1 cellular context compared by ENCODE assay signal in genomic region chr1:221723018-221723917, GRCh38.
TF ChIP-seq lines count a peak whose summit lies in the region.

No MANE protein-coding gene starts in this region.

TF ChIP-seq in K562, 482 proteins besides CTCF, POLR2A, EP300 and RAD21 (continued from another document and continues in another):
- TF ChIP-seq, protein P1, sequence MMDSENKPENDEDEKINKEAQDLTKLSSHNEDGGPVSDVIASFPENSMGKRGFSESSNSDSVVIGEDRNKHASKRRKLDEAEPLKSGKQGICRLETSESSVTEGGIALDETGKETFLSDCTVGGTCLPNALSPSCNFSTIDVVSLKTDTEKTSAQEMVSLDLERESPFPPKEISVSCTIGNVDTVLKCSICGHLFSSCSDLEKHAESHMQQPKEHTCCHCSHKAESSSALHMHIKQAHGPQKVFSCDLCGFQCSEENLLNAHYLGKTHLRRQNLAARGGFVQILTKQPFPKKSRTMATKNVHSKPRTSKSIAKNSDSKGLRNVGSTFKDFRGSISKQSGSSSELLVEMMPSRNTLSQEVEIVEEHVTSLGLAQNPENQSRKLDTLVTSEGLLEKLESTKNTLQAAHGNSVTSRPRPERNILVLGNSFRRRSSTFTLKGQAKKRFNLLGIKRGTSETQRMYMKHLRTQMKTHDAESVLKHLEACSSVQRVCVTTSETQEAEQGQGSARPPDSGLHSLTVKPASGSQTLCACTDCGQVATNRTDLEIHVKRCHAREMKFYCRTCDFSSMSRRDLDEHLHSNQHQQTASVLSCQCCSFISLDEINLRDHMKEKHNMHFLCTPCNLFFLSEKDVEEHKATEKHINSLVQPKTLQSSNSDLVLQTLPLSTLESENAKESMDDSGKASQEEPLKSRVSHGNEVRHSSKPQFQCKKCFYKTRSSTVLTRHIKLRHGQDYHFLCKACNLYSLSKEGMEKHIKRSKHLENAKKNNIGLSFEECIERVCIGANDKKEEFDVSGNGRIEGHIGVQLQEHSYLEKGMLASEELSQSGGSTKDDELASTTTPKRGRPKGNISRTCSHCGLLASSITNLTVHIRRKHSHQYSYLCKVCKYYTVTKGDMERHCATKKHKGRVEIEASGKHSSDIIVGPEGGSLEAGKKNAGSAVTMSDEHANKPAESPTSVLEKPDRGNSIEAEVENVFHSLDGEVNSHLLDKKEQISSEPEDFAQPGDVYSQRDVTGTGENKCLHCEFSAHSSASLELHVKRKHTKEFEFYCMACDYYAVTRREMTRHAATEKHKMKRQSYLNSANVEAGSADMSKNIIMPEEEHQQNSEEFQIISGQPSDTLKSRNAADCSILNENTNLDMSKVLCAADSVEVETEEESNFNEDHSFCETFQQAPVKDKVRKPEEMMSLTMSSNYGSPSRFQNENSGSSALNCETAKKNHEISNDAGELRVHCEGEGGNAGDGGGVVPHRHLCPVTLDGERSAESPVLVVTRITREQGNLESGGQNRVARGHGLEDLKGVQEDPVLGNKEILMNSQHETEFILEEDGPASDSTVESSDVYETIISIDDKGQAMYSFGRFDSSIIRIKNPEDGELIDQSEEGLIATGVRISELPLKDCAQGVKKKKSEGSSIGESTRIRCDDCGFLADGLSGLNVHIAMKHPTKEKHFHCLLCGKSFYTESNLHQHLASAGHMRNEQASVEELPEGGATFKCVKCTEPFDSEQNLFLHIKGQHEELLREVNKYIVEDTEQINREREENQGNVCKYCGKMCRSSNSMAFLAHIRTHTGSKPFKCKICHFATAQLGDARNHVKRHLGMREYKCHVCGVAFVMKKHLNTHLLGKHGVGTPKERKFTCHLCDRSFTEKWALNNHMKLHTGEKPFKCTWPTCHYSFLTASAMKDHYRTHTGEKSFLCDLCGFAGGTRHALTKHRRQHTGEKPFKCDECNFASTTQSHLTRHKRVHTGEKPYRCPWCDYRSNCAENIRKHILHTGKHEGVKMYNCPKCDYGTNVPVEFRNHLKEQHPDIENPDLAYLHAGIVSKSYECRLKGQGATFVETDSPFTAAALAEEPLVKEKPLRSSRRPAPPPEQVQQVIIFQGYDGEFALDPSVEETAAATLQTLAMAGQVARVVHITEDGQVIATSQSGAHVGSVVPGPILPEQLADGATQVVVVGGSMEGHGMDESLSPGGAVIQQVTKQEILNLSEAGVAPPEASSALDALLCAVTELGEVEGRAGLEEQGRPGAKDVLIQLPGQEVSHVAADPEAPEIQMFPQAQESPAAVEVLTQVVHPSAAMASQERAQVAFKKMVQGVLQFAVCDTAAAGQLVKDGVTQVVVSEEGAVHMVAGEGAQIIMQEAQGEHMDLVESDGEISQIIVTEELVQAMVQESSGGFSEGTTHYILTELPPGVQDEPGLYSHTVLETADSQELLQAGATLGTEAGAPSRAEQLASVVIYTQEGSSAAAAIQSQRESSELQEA (IDR thresholded peaks at IDR 0.05; ENCODE audit: low read depth), result no peak
- TF ChIP-seq, protein P2, sequence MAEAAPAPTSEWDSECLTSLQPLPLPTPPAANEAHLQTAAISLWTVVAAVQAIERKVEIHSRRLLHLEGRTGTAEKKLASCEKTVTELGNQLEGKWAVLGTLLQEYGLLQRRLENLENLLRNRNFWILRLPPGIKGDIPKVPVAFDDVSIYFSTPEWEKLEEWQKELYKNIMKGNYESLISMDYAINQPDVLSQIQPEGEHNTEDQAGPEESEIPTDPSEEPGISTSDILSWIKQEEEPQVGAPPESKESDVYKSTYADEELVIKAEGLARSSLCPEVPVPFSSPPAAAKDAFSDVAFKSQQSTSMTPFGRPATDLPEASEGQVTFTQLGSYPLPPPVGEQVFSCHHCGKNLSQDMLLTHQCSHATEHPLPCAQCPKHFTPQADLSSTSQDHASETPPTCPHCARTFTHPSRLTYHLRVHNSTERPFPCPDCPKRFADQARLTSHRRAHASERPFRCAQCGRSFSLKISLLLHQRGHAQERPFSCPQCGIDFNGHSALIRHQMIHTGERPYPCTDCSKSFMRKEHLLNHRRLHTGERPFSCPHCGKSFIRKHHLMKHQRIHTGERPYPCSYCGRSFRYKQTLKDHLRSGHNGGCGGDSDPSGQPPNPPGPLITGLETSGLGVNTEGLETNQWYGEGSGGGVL (CRISPR knock-in tag; IDR thresholded peaks at IDR 0.05), result no peak
- TF ChIP-seq ZNF586 (CRISPR knock-in tag; conservative IDR thresholded peaks at IDR 0.05) (no peak), RCOR1 (IDR thresholded peaks at IDR 0.05; ENCODE audit: borderline replicate concordance in 1 of 2, low read depth in 2 of 2, low read length in 2 of 2) (peak in 1 of 2 experiments; percentile 52; a peak in 2 of 4 replicates), ZNF75A (CRISPR knock-in tag; IDR thresholded peaks at IDR 0.05) (no peak), DDX20 (tag; IDR thresholded peaks at IDR 0.05; ENCODE audit: low read depth) (peak; percentile 53; the same call in 1 of the 2 replicates), ZFP1 (CRISPR knock-in tag; IDR thresholded peaks at IDR 0.05) (no peak), PRDM10 (IDR thresholded peaks at IDR 0.05; ENCODE audit: partially characterized antibody) (no peak), CHD2 (IDR thresholded peaks at IDR 0.05; ENCODE audit: low read depth, low read length) (no peak), MYNN (IDR thresholded peaks at IDR 0.05) (no peak), MYNN (CRISPR knock-in tag; IDR thresholded peaks at IDR 0.05) (no peak), KLF16 (IDR thresholded peaks at IDR 0.05) (0 out of 2 replicates have a peak, but pooled peaks have one; percentile 19), ZBTB17 (CRISPR knock-in tag; IDR thresholded peaks at IDR 0.05) (no peak; the same call in 1 of the 2 replicates), ZNF146 (CRISPR knock-in tag; IDR thresholded peaks at IDR 0.05; ENCODE audit: unreplicated experiment) (no peak), ZNF124 (CRISPR knock-in tag; IDR thresholded peaks at IDR 0.05) (no peak), ELF2 (CRISPR knock-in tag; IDR thresholded peaks at IDR 0.05) (no peak), ZNF41 (CRISPR knock-in tag; conservative IDR thresholded peaks at IDR 0.05) (peak; percentile 44; the same call in 1 of the 2 replicates), TCF3 (CRISPR knock-in tag; IDR thresholded peaks at IDR 0.05) (peak; percentile 77), ETS2 (tag; IDR thresholded peaks at IDR 0.05; ENCODE audit: borderline replicate concordance, poor library complexity, severe bottlenecking) (no peak), RBM14 (IDR thresholded peaks at IDR 0.05; ENCODE audit: borderline replicate concordance, insufficient read depth, low read depth, low read length) (no peak), PHF8 (IDR thresholded peaks at IDR 0.05; ENCODE audit: borderline replicate concordance, low read length) (no peak), POLR3G (IDR thresholded peaks at IDR 0.05; ENCODE audit: extremely low read depth, insufficient read length, insufficient replicate concordance) (no peak)
- TF ChIP-seq, protein P3, sequence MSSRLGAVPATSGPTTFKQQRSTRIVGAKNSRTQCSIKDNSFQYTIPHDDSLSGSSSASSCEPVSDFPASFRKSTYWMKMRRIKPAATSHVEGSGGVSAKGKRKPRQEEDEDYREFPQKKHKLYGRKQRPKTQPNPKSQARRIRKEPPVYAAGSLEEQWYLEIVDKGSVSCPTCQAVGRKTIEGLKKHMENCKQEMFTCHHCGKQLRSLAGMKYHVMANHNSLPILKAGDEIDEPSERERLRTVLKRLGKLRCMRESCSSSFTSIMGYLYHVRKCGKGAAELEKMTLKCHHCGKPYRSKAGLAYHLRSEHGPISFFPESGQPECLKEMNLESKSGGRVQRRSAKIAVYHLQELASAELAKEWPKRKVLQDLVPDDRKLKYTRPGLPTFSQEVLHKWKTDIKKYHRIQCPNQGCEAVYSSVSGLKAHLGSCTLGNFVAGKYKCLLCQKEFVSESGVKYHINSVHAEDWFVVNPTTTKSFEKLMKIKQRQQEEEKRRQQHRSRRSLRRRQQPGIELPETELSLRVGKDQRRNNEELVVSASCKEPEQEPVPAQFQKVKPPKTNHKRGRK (tag; IDR thresholded peaks at IDR 0.05), result no peak
- TF ChIP-seq, protein P4, sequence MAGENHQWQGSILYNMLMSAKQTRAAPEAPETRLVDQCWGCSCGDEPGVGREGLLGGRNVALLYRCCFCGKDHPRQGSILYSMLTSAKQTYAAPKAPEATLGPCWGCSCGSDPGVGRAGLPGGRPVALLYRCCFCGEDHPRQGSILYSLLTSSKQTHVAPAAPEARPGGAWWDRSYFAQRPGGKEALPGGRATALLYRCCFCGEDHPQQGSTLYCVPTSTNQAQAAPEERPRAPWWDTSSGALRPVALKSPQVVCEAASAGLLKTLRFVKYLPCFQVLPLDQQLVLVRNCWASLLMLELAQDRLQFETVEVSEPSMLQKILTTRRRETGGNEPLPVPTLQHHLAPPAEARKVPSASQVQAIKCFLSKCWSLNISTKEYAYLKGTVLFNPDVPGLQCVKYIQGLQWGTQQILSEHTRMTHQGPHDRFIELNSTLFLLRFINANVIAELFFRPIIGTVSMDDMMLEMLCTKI (IDR thresholded peaks at IDR 0.05; ENCODE audit: partially characterized antibody), result no peak
- TF ChIP-seq, protein P5, sequence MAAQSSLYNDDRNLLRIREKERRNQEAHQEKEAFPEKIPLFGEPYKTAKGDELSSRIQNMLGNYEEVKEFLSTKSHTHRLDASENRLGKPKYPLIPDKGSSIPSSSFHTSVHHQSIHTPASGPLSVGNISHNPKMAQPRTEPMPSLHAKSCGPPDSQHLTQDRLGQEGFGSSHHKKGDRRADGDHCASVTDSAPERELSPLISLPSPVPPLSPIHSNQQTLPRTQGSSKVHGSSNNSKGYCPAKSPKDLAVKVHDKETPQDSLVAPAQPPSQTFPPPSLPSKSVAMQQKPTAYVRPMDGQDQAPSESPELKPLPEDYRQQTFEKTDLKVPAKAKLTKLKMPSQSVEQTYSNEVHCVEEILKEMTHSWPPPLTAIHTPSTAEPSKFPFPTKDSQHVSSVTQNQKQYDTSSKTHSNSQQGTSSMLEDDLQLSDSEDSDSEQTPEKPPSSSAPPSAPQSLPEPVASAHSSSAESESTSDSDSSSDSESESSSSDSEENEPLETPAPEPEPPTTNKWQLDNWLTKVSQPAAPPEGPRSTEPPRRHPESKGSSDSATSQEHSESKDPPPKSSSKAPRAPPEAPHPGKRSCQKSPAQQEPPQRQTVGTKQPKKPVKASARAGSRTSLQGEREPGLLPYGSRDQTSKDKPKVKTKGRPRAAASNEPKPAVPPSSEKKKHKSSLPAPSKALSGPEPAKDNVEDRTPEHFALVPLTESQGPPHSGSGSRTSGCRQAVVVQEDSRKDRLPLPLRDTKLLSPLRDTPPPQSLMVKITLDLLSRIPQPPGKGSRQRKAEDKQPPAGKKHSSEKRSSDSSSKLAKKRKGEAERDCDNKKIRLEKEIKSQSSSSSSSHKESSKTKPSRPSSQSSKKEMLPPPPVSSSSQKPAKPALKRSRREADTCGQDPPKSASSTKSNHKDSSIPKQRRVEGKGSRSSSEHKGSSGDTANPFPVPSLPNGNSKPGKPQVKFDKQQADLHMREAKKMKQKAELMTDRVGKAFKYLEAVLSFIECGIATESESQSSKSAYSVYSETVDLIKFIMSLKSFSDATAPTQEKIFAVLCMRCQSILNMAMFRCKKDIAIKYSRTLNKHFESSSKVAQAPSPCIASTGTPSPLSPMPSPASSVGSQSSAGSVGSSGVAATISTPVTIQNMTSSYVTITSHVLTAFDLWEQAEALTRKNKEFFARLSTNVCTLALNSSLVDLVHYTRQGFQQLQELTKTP (IDR thresholded peaks at IDR 0.05; ENCODE audit: low read depth in 1 of 2, partially characterized antibody in 2 of 2), result no peak
- TF ChIP-seq, protein P6, sequence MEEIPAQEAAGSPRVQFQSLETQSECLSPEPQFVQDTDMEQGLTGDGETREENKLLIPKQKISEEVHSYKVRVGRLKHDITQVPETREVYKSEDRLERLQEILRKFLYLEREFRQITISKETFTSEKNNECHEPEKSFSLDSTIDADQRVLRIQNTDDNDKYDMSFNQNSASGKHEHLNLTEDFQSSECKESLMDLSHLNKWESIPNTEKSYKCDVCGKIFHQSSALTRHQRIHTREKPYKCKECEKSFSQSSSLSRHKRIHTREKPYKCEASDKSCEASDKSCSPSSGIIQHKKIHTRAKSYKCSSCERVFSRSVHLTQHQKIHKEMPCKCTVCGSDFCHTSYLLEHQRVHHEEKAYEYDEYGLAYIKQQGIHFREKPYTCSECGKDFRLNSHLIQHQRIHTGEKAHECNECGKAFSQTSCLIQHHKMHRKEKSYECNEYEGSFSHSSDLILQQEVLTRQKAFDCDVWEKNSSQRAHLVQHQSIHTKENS (CRISPR knock-in tag; IDR thresholded peaks at IDR 0.05), result no peak
- TF ChIP-seq, protein P7, sequence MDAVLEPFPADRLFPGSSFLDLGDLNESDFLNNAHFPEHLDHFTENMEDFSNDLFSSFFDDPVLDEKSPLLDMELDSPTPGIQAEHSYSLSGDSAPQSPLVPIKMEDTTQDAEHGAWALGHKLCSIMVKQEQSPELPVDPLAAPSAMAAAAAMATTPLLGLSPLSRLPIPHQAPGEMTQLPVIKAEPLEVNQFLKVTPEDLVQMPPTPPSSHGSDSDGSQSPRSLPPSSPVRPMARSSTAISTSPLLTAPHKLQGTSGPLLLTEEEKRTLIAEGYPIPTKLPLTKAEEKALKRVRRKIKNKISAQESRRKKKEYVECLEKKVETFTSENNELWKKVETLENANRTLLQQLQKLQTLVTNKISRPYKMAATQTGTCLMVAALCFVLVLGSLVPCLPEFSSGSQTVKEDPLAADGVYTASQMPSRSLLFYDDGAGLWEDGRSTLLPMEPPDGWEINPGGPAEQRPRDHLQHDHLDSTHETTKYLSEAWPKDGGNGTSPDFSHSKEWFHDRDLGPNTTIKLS (IDR thresholded peaks at IDR 0.05; ENCODE audit: borderline replicate concordance, low read depth), result no peak
